In genomic region chr14:25150401-25150800, GRCh38 we compare ENCODE assay signal across 18 cellular contexts.
DNase-seq lines count a peak whose midpoint lies in the region; ATAC-seq and FAIRE-seq lines count a peak whose summit lies in the region.
"Had no signal": no experiment of that assay in that cellular context is flagged by ENCODE, and none has a peak within 500 bp of the region (broad histone marks: within the 10 kb centered on the region; RNA-seq: fewer than 3 reads in every experiment).

No MANE protein-coding gene starts in this region.

- FAIRE-seq in urothelium cell line (lab: Jason Lieb, UNC), result no peak

- ATAC-seq in GM21786 (IDR thresholded peaks at IDR 0.05; ENCODE audit: unreplicated experiment) (no peak), HG03432 (IDR thresholded peaks at IDR 0.05; ENCODE audit: unreplicated experiment) (no peak), GM21825 (IDR thresholded peaks at IDR 0.05; ENCODE audit: unreplicated experiment) (no peak)
- ATAC-seq: activated CD8-positive, alpha-beta memory T cell treated with anti-CD3 and anti-CD28 coated beads, Interleukin-2, amount 10 ng/mL, durations not matched to agents 7 days and 5 days; T-helper 17 cell had no signal

- DNase-seq in LHCN-M2 (ENCODE audit: low read depth) (peak; percentile 73), astrocyte of the hippocampus (ENCODE audit: low read depth, low spot score) (peak; percentile 68), iris pigment epithelial cell (ENCODE audit: low read depth) (peak; percentile 28), urothelium cell line (ENCODE audit: low spot score) (peak; percentile 36)
- DNase-seq: activated CD4-positive, alpha-beta T cell treated with anti-CD3 and anti-CD28 coated beads, Interleukin-2, amount 50 U/mL, for 1 hour; activated CD8-positive, alpha-beta memory T cell treated with anti-CD3 and anti-CD28 coated beads, Interleukin-2, amount 10 ng/mL, durations not matched to agents 7 days and 5 days; activated naive CD4-positive, alpha-beta T cell treated with anti-CD3 and anti-CD28 coated beads, Interleukin-2, amount 50 U/mL, for 16 hours; aorta; cerebellar nuclear complex; effector CD4-positive, alpha-beta T cell; hypothalamus; posterior cingulate gyrus; right lobe of liver; stomach; T-helper 17 cell had no signal
